8 cellular contexts compared by ENCODE assay signal in the genomic region with DNA sequence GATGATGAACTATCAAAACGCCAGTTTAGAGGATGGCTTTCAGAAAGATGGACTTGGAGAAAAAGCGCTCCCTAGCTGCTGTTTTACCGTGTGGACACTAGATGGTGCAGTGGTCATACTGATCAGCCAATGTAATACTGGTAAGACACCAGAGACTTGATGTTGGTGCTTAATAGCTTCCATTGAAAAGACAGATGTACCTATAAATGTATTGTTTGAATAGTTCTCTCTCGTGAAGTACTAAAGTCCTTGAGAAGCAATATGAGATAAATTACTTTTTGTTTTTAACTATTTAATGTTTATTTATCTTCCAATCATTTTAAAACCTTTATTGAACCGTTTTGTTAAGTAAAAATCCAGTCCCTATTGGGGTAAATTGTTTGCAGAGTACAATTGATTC.
A peak's percentile ranks its signal among the peaks of the same experiment; 100 is the strongest.
DNase-seq lines count a peak whose midpoint lies in the region; ATAC-seq and TF ChIP-seq lines count a peak whose summit lies in the region.

No MANE protein-coding gene starts in this region.

- no peak overlapping the region for H3K27ac Mint-ChIP-seq in activated CD8-positive, alpha-beta memory T cell treated with anti-CD3 and anti-CD28 coated beads, Interleukin-2, amount 10 ng/mL, durations not matched to agents 7 days and 5 days

- H3K9me3 Mint-ChIP-seq in activated CD8-positive, alpha-beta memory T cell treated with anti-CD3 and anti-CD28 coated beads, Interleukin-2, amount 10 ng/mL, durations not matched to agents 7 days and 5 days (ENCODE audit: low read depth), result no peaks in the 10 kb centered on the region

- intact Hi-C loops in left cardiac atrium (cut with DNase I), result loop anchor here (1.0 to 10.0 kb wide), 3 partner anchors 269 to 438 kb away; partner anchors contain the start of gene LTV1 (in 1 of the 2)

- H3K36me3 ChIP-seq in H7 (replicated peaks; ENCODE audit: control insufficient read depth, insufficient read depth, low read length), result no peaks in the 10 kb centered on the region

- ATAC-seq in activated CD8-positive, alpha-beta memory T cell treated with anti-CD3 and anti-CD28 coated beads, Interleukin-2, amount 10 ng/mL, durations not matched to agents 7 days and 5 days, result peak; percentile 77
- ATAC-seq in left cardiac atrium, result peak; percentile 84 to 89

- no peaks in the 10 kb centered on the region for H3K27me3 ChIP-seq in H7 (ENCODE audit: control insufficient read depth, insufficient read depth, low read length)

- H3K4me3 Mint-ChIP-seq in activated CD8-positive, alpha-beta memory T cell treated with anti-CD3 and anti-CD28 coated beads, Interleukin-2, amount 10 ng/mL, durations not matched to agents 7 days and 5 days, result no peak overlapping the region

- peak; percentile 87 for TF ChIP-seq CTCF in retinal pigment epithelial cell (conservative IDR thresholded peaks at IDR 0.05; ENCODE audit: low read depth, low read length)

- CTCF ChIA-PET in activated CD8-positive, alpha-beta memory T cell treated with anti-CD3 and anti-CD28 coated beads, Interleukin-2, amount 10 ng/mL, durations not matched to agents 7 days and 5 days (lab: Charles Lee), result interaction anchor here (0.8 to 4.1 kb wide), 30 partner anchors 9 to 643 kb away, joined by 3 to 58 read pairs (median 5); partner anchors contain the start of genes FUCA2 and LTV1

- peaks cover 6% of the 10 kb centered on the region for H3K27me3 Mint-ChIP-seq in activated CD8-positive, alpha-beta memory T cell treated with anti-CD3 and anti-CD28 coated beads, Interleukin-2, amount 10 ng/mL, durations not matched to agents 7 days and 5 days

- H3K36me3 Mint-ChIP-seq in activated CD8-positive, alpha-beta memory T cell treated with anti-CD3 and anti-CD28 coated beads, Interleukin-2, amount 10 ng/mL, durations not matched to agents 7 days and 5 days, result no peaks in the 10 kb centered on the region

- H3K4me3 ChIP-seq in H7 (ENCODE audit: insufficient read depth, low read depth, low read length) (no peak overlapping the region), retinal pigment epithelial cell (ENCODE audit: low read length) (no peak overlapping the region)

- H3K4me1 Mint-ChIP-seq in activated CD8-positive, alpha-beta memory T cell treated with anti-CD3 and anti-CD28 coated beads, Interleukin-2, amount 10 ng/mL, durations not matched to agents 7 days and 5 days, result peaks cover 4% of the 10 kb centered on the region

- peak; percentile 59 for DNase-seq in activated CD8-positive, alpha-beta memory T cell treated with anti-CD3 and anti-CD28 coated beads, Interleukin-2, amount 10 ng/mL, durations not matched to agents 7 days and 5 days
- DNase-seq in activated CD8-positive, alpha-beta memory T cell treated with anti-CD3 and anti-CD28 coated beads for 24 hours, result no peak
- DNase-seq in H7 (peak; percentile 73), M059J (ENCODE audit: low read depth) (peak; percentile 82), RPMI8226 (peak; percentile 56), amniotic epithelial cell (ENCODE audit: low read depth) (peak; percentile 84), left cardiac atrium (no peak), retinal pigment epithelial cell (ENCODE audit: low read depth) (peak; percentile 54)

Comparison
In these comparisons a context has a peak if more than half of its experiments do, and no peak if none do; other contexts are left out.
1. DNase-seq: peak in activated CD8-positive, alpha-beta memory T cell treated with anti-CD3 and anti-CD28 coated beads, Interleukin-2, amount 10 ng/mL, durations not matched to agents 7 days and 5 days (single experiment), H7 (single experiment), M059J (single experiment), RPMI8226 (single experiment), amniotic epithelial cell (single experiment) and retinal pigment epithelial cell (single experiment); none in activated CD8-positive, alpha-beta memory T cell treated with anti-CD3 and anti-CD28 coated beads for 24 hours (single experiment) and left cardiac atrium (single experiment).